ENCODE assay signal across 34 cellular contexts in genomic region chrX:152725409-152725808, GRCh38. TPM values are rescaled to one million over a fixed set of nuclear protein-coding genes. Genes with fewer than 3 reads are reported as not detected.
"Had no signal": no experiment of that assay in that cellular context is flagged by ENCODE, and none has a peak within 500 bp of the region (broad histone marks: within the 10 kb centered on the region; RNA-seq: fewer than 3 reads in every experiment).

No MANE protein-coding gene starts in this region.

- H3K4me1 Mint-ChIP-seq: activated CD4-positive, alpha-beta T cell treated with anti-CD3 and anti-CD28 coated beads for 36 hours; activated CD4-positive, alpha-beta T cell treated with anti-CD3 and anti-CD28 coated beads, Interleukin-2, amount 10 ng/mL, durations not matched to agents 24 days and 14 days; activated CD8-positive, alpha-beta memory T cell treated with anti-CD3 and anti-CD28 coated beads, Interleukin-2, amount 10 ng/mL, durations not matched to agents 7 days and 5 days; activated naive CD4-positive, alpha-beta T cell treated with anti-CD3 and anti-CD28 coated beads, Interleukin-2, amount 50 U/mL, for 24 hours; activated naive CD8-positive, alpha-beta T cell treated with anti-CD3 and anti-CD28 coated beads for 36 hours; activated naive CD8-positive, alpha-beta T cell treated with anti-CD3 and anti-CD28 coated beads, Interleukin-2, amount 50 U/mL, for 24 hours had no signal

- H3K27me3 ChIP-seq: adrenal gland, body of pancreas, esophagus muscularis mucosa, foreskin keratinocyte, gastrocnemius medialis, heart left ventricle had no signal

- H3K27ac ChIP-seq: adrenal gland, body of pancreas, esophagus muscularis mucosa, foreskin keratinocyte, gastrocnemius medialis, heart left ventricle had no signal

- H3K9me3 ChIP-seq: adrenal gland, body of pancreas, esophagus muscularis mucosa, gastrocnemius medialis, heart left ventricle had no signal

- H3K36me3 ChIP-seq: adrenal gland, esophagus muscularis mucosa, gastrocnemius medialis, heart left ventricle had no signal

- H3K4me1 ChIP-seq: adrenal gland, body of pancreas, esophagus muscularis mucosa, foreskin keratinocyte, gastrocnemius medialis, heart left ventricle had no signal

- H3K4me3 Mint-ChIP-seq: activated CD4-positive, alpha-beta memory T cell treated with anti-CD3 and anti-CD28 coated beads for 36 hours; activated CD4-positive, alpha-beta T cell treated with anti-CD3 and anti-CD28 coated beads for 36 hours; activated CD4-positive, alpha-beta T cell treated with anti-CD3 and anti-CD28 coated beads, Interleukin-2, amount 10 ng/mL, durations not matched to agents 24 days and 14 days; activated CD8-positive, alpha-beta memory T cell treated with anti-CD3 and anti-CD28 coated beads, Interleukin-2, amount 10 ng/mL, durations not matched to agents 7 days and 5 days; activated CD8-positive, alpha-beta T cell treated with anti-CD3 and anti-CD28 coated beads, Interleukin-2, amount 10 ng/mL, durations not matched to agents 7 days and 5 days; activated naive CD4-positive, alpha-beta T cell treated with anti-CD3 and anti-CD28 coated beads for 36 hours; activated naive CD4-positive, alpha-beta T cell treated with anti-CD3 and anti-CD28 coated beads, Interleukin-2, amount 50 U/mL, for 24 hours; activated naive CD8-positive, alpha-beta T cell treated with anti-CD3 and anti-CD28 coated beads for 36 hours; activated naive CD8-positive, alpha-beta T cell treated with anti-CD3 and anti-CD28 coated beads, Interleukin-2, amount 50 U/mL, for 24 hours; activated T-helper 1 cell treated with anti-CD3 and anti-CD28 coated beads, Interleukin-12 subunit alpha, Interleukin-12 subunit beta, Interleukin-2, Interleukin-4 antibody, amounts not matched to agents 30 ng/mL and 10 ng/mL and 1 ng/mL, durations not matched to agents 14 hours and 24 hours and 36 hours had no signal

- ATAC-seq: activated CD4-positive, alpha-beta T cell treated with anti-CD3 and anti-CD28 coated beads for 36 hours; activated CD8-positive, alpha-beta memory T cell treated with anti-CD3 and anti-CD28 coated beads, Interleukin-2, amount 10 ng/mL, durations not matched to agents 7 days and 5 days; activated CD8-positive, alpha-beta T cell treated with anti-CD3 and anti-CD28 coated beads, Interleukin-2, amount 10 ng/mL, durations not matched to agents 7 days and 5 days; activated naive CD8-positive, alpha-beta T cell treated with anti-CD3 and anti-CD28 coated beads, Interleukin-2, amount 50 U/mL, for 24 hours; body of pancreas; foreskin keratinocyte; gastrocnemius medialis; heart left ventricle had no signal

- H3K27me3 Mint-ChIP-seq: activated naive CD4-positive, alpha-beta T cell treated with anti-CD3 and anti-CD28 coated beads, Interleukin-2, amount 50 U/mL, for 24 hours had no signal

- DNase-seq: activated CD4-positive, alpha-beta memory T cell treated with anti-CD3 and anti-CD28 coated beads for 36 hours; activated CD4-positive, alpha-beta T cell treated with anti-CD3 and anti-CD28 coated beads for 36 hours; activated CD4-positive, alpha-beta T cell treated with anti-CD3 and anti-CD28 coated beads, Interleukin-2, amount 10 ng/mL, durations not matched to agents 24 days and 14 days; activated CD4-positive, CD25-positive, alpha-beta regulatory T cell; activated CD4-positive, CD25-positive, alpha-beta regulatory T cell treated with anti-CD3 and anti-CD28 coated beads, Interleukin-2, amount 50 U/mL, for 72 hours; activated CD8-positive, alpha-beta memory T cell treated with anti-CD3 and anti-CD28 coated beads, Interleukin-2, amount 10 ng/mL, durations not matched to agents 7 days and 5 days; activated CD8-positive, alpha-beta memory T cell treated with anti-CD3 and anti-CD28 coated beads, Interleukin-2, amount 50 U/mL, for 4 hours; activated CD8-positive, alpha-beta T cell treated with anti-CD3 and anti-CD28 coated beads, Interleukin-2, amount 10 ng/mL, durations not matched to agents 7 days and 5 days; activated effector memory CD4-positive, alpha-beta T cell treated with anti-CD3 and anti-CD28 coated beads, Interleukin-2, amount 50 U/mL, for 16 hours; activated naive CD4-positive, alpha-beta T cell treated with anti-CD3 and anti-CD28 coated beads for 36 hours; activated naive CD8-positive, alpha-beta T cell treated with anti-CD3 and anti-CD28 coated beads for 36 hours; activated naive CD8-positive, alpha-beta T cell treated with anti-CD3 and anti-CD28 coated beads, Interleukin-2, amount 50 U/mL, for 24 hours; activated T-cell treated with anti-CD3 and anti-CD28 coated beads, Interleukin-2, amount 50 U/mL, for 1 hour; activated T-cell treated with anti-CD3 and anti-CD28 coated beads, Interleukin-2, amount 50 U/mL, for 48 hours; adrenal gland; amygdala; aorta; caudate nucleus; effector memory CD4-positive, alpha-beta T cell; erythroblast; foreskin keratinocyte; gastrocnemius medialis; glutamatergic neuron; heart left ventricle; T-helper 2 cell had no signal

- H3K36me3 Mint-ChIP-seq: activated CD4-positive, alpha-beta memory T cell treated with anti-CD3 and anti-CD28 coated beads for 36 hours; activated CD8-positive, alpha-beta memory T cell treated with anti-CD3 and anti-CD28 coated beads, Interleukin-2, amount 10 ng/mL, durations not matched to agents 7 days and 5 days; activated naive CD4-positive, alpha-beta T cell treated with anti-CD3 and anti-CD28 coated beads, Interleukin-2, amount 50 U/mL, for 24 hours; activated naive CD8-positive, alpha-beta T cell treated with anti-CD3 and anti-CD28 coated beads for 36 hours had no signal

- H3K4me3 ChIP-seq: adrenal gland, body of pancreas, esophagus muscularis mucosa, gastrocnemius medialis, heart left ventricle had no signal

- H3K27ac Mint-ChIP-seq: activated CD4-positive, alpha-beta memory T cell treated with anti-CD3 and anti-CD28 coated beads for 36 hours; activated CD4-positive, alpha-beta T cell treated with anti-CD3 and anti-CD28 coated beads for 36 hours; activated CD4-positive, alpha-beta T cell treated with anti-CD3 and anti-CD28 coated beads, Interleukin-2, amount 10 ng/mL, durations not matched to agents 24 days and 14 days; activated CD8-positive, alpha-beta memory T cell treated with anti-CD3 and anti-CD28 coated beads, Interleukin-2, amount 10 ng/mL, durations not matched to agents 7 days and 5 days; activated CD8-positive, alpha-beta T cell treated with anti-CD3 and anti-CD28 coated beads, Interleukin-2, amount 10 ng/mL, durations not matched to agents 7 days and 5 days; activated naive CD4-positive, alpha-beta T cell treated with anti-CD3 and anti-CD28 coated beads for 36 hours; activated naive CD4-positive, alpha-beta T cell treated with anti-CD3 and anti-CD28 coated beads, Interleukin-2, amount 50 U/mL, for 24 hours; activated naive CD8-positive, alpha-beta T cell treated with anti-CD3 and anti-CD28 coated beads for 36 hours; activated naive CD8-positive, alpha-beta T cell treated with anti-CD3 and anti-CD28 coated beads, Interleukin-2, amount 50 U/mL, for 24 hours; activated T-helper 1 cell treated with anti-CD3 and anti-CD28 coated beads, Interleukin-12 subunit alpha, Interleukin-12 subunit beta, Interleukin-2, Interleukin-4 antibody, amounts not matched to agents 30 ng/mL and 10 ng/mL and 1 ng/mL, durations not matched to agents 14 hours and 24 hours and 36 hours; activated T-helper 2 cell treated with anti-CD3 and anti-CD28 coated beads, Interferon-gamma antibody, Interleukin-2, Interleukin-4, amounts not matched to agents 10 μg/mL and 5 μg/mL and 100 μg/mL, durations not matched to agents 14 hours and 24 hours and 36 hours had no signal

- H3K9me3 Mint-ChIP-seq: activated CD4-positive, alpha-beta memory T cell treated with anti-CD3 and anti-CD28 coated beads for 36 hours; activated CD4-positive, alpha-beta T cell treated with anti-CD3 and anti-CD28 coated beads, Interleukin-2, amount 10 ng/mL, durations not matched to agents 24 days and 14 days; activated naive CD4-positive, alpha-beta T cell treated with anti-CD3 and anti-CD28 coated beads for 36 hours; activated naive CD4-positive, alpha-beta T cell treated with anti-CD3 and anti-CD28 coated beads, Interleukin-2, amount 50 U/mL, for 24 hours; activated naive CD8-positive, alpha-beta T cell treated with anti-CD3 and anti-CD28 coated beads for 36 hours; activated naive CD8-positive, alpha-beta T cell treated with anti-CD3 and anti-CD28 coated beads, Interleukin-2, amount 50 U/mL, for 24 hours; activated T-helper 1 cell treated with anti-CD3 and anti-CD28 coated beads, Interleukin-12 subunit alpha, Interleukin-12 subunit beta, Interleukin-2, Interleukin-4 antibody, amounts not matched to agents 30 ng/mL and 10 ng/mL and 1 ng/mL, durations not matched to agents 14 hours and 24 hours and 36 hours; activated T-helper 2 cell treated with anti-CD3 and anti-CD28 coated beads, Interferon-gamma antibody, Interleukin-2, Interleukin-4, amounts not matched to agents 10 μg/mL and 5 μg/mL and 100 μg/mL, durations not matched to agents 14 hours and 24 hours and 36 hours had no signal

RNA-seq across cellular contexts. Expression of gene CSAG1, which starts 8.1 kb away (rescaled TPM):
- total RNA-seq: activated CD4-positive, alpha-beta memory T cell treated with anti-CD3 and anti-CD28 coated beads for 36 hours; activated CD4-positive, alpha-beta T cell treated with anti-CD3 and anti-CD28 coated beads for 36 hours; activated CD4-positive, alpha-beta T cell treated with anti-CD3 and anti-CD28 coated beads, Interleukin-2, amount 10 ng/mL, durations not matched to agents 24 days and 14 days; activated CD8-positive, alpha-beta memory T cell treated with anti-CD3 and anti-CD28 coated beads for 36 hours; activated CD8-positive, alpha-beta memory T cell treated with anti-CD3 and anti-CD28 coated beads, Interleukin-2, amount 10 ng/mL, durations not matched to agents 7 days and 5 days; activated CD8-positive, alpha-beta T cell treated with anti-CD3 and anti-CD28 coated beads, Interleukin-2, amount 10 ng/mL, durations not matched to agents 7 days and 5 days; activated naive CD4-positive, alpha-beta T cell treated with anti-CD3 and anti-CD28 coated beads for 36 hours; activated naive CD8-positive, alpha-beta T cell treated with anti-CD3 and anti-CD28 coated beads for 36 hours; activated T-helper 1 cell treated with anti-CD3 and anti-CD28 coated beads, Interleukin-12 subunit alpha, Interleukin-12 subunit beta, Interleukin-2, Interleukin-4 antibody, amounts not matched to agents 30 ng/mL and 10 ng/mL and 1 ng/mL, durations not matched to agents 14 hours and 24 hours and 36 hours; activated T-helper 2 cell treated with anti-CD3 and anti-CD28 coated beads, Interferon-gamma antibody, Interleukin-2, Interleukin-4, amounts not matched to agents 10 μg/mL and 5 μg/mL and 100 μg/mL, durations not matched to agents 14 hours and 24 hours and 36 hours; adrenal gland; aorta; body of pancreas; chondrocyte; dermis microvascular lymphatic vessel endothelial cell; esophagus muscularis mucosa; foreskin keratinocyte; gastrocnemius medialis; heart left ventricle; T-helper 1 cell treated with Interleukin-12 subunit alpha and Interleukin-12 subunit beta and Interleukin-4 antibody, amounts not matched to agents 30 ng/mL and 1 ng/mL, for 36 hours had no signal

RNA-seq across cellular contexts. Expression of gene MAGEA12, which starts 8.1 kb away (rescaled TPM):
- total RNA-seq: activated CD4-positive, alpha-beta memory T cell treated with anti-CD3 and anti-CD28 coated beads for 36 hours; activated CD4-positive, alpha-beta T cell treated with anti-CD3 and anti-CD28 coated beads for 36 hours; activated CD4-positive, alpha-beta T cell treated with anti-CD3 and anti-CD28 coated beads, Interleukin-2, amount 10 ng/mL, durations not matched to agents 24 days and 14 days; activated CD8-positive, alpha-beta memory T cell treated with anti-CD3 and anti-CD28 coated beads for 36 hours; activated CD8-positive, alpha-beta memory T cell treated with anti-CD3 and anti-CD28 coated beads, Interleukin-2, amount 10 ng/mL, durations not matched to agents 7 days and 5 days; activated CD8-positive, alpha-beta T cell treated with anti-CD3 and anti-CD28 coated beads, Interleukin-2, amount 10 ng/mL, durations not matched to agents 7 days and 5 days; activated naive CD4-positive, alpha-beta T cell treated with anti-CD3 and anti-CD28 coated beads for 36 hours; activated naive CD8-positive, alpha-beta T cell treated with anti-CD3 and anti-CD28 coated beads for 36 hours; activated T-helper 1 cell treated with anti-CD3 and anti-CD28 coated beads, Interleukin-12 subunit alpha, Interleukin-12 subunit beta, Interleukin-2, Interleukin-4 antibody, amounts not matched to agents 30 ng/mL and 10 ng/mL and 1 ng/mL, durations not matched to agents 14 hours and 24 hours and 36 hours; activated T-helper 2 cell treated with anti-CD3 and anti-CD28 coated beads, Interferon-gamma antibody, Interleukin-2, Interleukin-4, amounts not matched to agents 10 μg/mL and 5 μg/mL and 100 μg/mL, durations not matched to agents 14 hours and 24 hours and 36 hours; adrenal gland; aorta; body of pancreas; chondrocyte; dermis microvascular lymphatic vessel endothelial cell; esophagus muscularis mucosa; foreskin keratinocyte; gastrocnemius medialis; heart left ventricle; T-helper 1 cell treated with Interleukin-12 subunit alpha and Interleukin-12 subunit beta and Interleukin-4 antibody, amounts not matched to agents 30 ng/mL and 1 ng/mL, for 36 hours had no signal

RNA-seq across cellular contexts. Expression of gene MAGEA2B, which starts 11.0 kb away (rescaled TPM):
- total RNA-seq: activated CD4-positive, alpha-beta memory T cell treated with anti-CD3 and anti-CD28 coated beads for 36 hours; activated CD4-positive, alpha-beta T cell treated with anti-CD3 and anti-CD28 coated beads for 36 hours; activated CD4-positive, alpha-beta T cell treated with anti-CD3 and anti-CD28 coated beads, Interleukin-2, amount 10 ng/mL, durations not matched to agents 24 days and 14 days; activated CD8-positive, alpha-beta memory T cell treated with anti-CD3 and anti-CD28 coated beads for 36 hours; activated CD8-positive, alpha-beta memory T cell treated with anti-CD3 and anti-CD28 coated beads, Interleukin-2, amount 10 ng/mL, durations not matched to agents 7 days and 5 days; activated CD8-positive, alpha-beta T cell treated with anti-CD3 and anti-CD28 coated beads, Interleukin-2, amount 10 ng/mL, durations not matched to agents 7 days and 5 days; activated naive CD4-positive, alpha-beta T cell treated with anti-CD3 and anti-CD28 coated beads for 36 hours; activated naive CD8-positive, alpha-beta T cell treated with anti-CD3 and anti-CD28 coated beads for 36 hours; activated T-helper 1 cell treated with anti-CD3 and anti-CD28 coated beads, Interleukin-12 subunit alpha, Interleukin-12 subunit beta, Interleukin-2, Interleukin-4 antibody, amounts not matched to agents 30 ng/mL and 10 ng/mL and 1 ng/mL, durations not matched to agents 14 hours and 24 hours and 36 hours; activated T-helper 2 cell treated with anti-CD3 and anti-CD28 coated beads, Interferon-gamma antibody, Interleukin-2, Interleukin-4, amounts not matched to agents 10 μg/mL and 5 μg/mL and 100 μg/mL, durations not matched to agents 14 hours and 24 hours and 36 hours; adrenal gland; aorta; body of pancreas; chondrocyte; dermis microvascular lymphatic vessel endothelial cell; esophagus muscularis mucosa; foreskin keratinocyte; gastrocnemius medialis; heart left ventricle; T-helper 1 cell treated with Interleukin-12 subunit alpha and Interleukin-12 subunit beta and Interleukin-4 antibody, amounts not matched to agents 30 ng/mL and 1 ng/mL, for 36 hours had no signal

RNA-seq across cellular contexts. Expression of gene CSAG2, which starts 16.3 kb away (rescaled TPM):
- total RNA-seq: activated CD4-positive, alpha-beta T cell treated with anti-CD3 and anti-CD28 coated beads, Interleukin-2, amount 10 ng/mL, durations not matched to agents 24 days and 14 days; activated CD8-positive, alpha-beta memory T cell treated with anti-CD3 and anti-CD28 coated beads for 36 hours; activated CD8-positive, alpha-beta T cell treated with anti-CD3 and anti-CD28 coated beads, Interleukin-2, amount 10 ng/mL, durations not matched to agents 7 days and 5 days; activated naive CD8-positive, alpha-beta T cell treated with anti-CD3 and anti-CD28 coated beads for 36 hours; activated T-helper 2 cell treated with anti-CD3 and anti-CD28 coated beads, Interferon-gamma antibody, Interleukin-2, Interleukin-4, amounts not matched to agents 10 μg/mL and 5 μg/mL and 100 μg/mL, durations not matched to agents 14 hours and 24 hours and 36 hours; adrenal gland; aorta; body of pancreas; chondrocyte; dermis microvascular lymphatic vessel endothelial cell; esophagus muscularis mucosa; foreskin keratinocyte; gastrocnemius medialis; heart left ventricle; T-helper 1 cell treated with Interleukin-12 subunit alpha and Interleukin-12 subunit beta and Interleukin-4 antibody, amounts not matched to agents 30 ng/mL and 1 ng/mL, for 36 hours had no signal

RNA-seq across cellular contexts. Expression of gene MAGEA3, which starts 26.8 kb away (rescaled TPM):
- total RNA-seq: activated CD4-positive, alpha-beta memory T cell treated with anti-CD3 and anti-CD28 coated beads for 36 hours; activated CD4-positive, alpha-beta T cell treated with anti-CD3 and anti-CD28 coated beads for 36 hours; activated CD4-positive, alpha-beta T cell treated with anti-CD3 and anti-CD28 coated beads, Interleukin-2, amount 10 ng/mL, durations not matched to agents 24 days and 14 days; activated CD8-positive, alpha-beta memory T cell treated with anti-CD3 and anti-CD28 coated beads for 36 hours; activated CD8-positive, alpha-beta memory T cell treated with anti-CD3 and anti-CD28 coated beads, Interleukin-2, amount 10 ng/mL, durations not matched to agents 7 days and 5 days; activated CD8-positive, alpha-beta T cell treated with anti-CD3 and anti-CD28 coated beads, Interleukin-2, amount 10 ng/mL, durations not matched to agents 7 days and 5 days; activated naive CD4-positive, alpha-beta T cell treated with anti-CD3 and anti-CD28 coated beads for 36 hours; activated naive CD8-positive, alpha-beta T cell treated with anti-CD3 and anti-CD28 coated beads for 36 hours; activated T-helper 1 cell treated with anti-CD3 and anti-CD28 coated beads, Interleukin-12 subunit alpha, Interleukin-12 subunit beta, Interleukin-2, Interleukin-4 antibody, amounts not matched to agents 30 ng/mL and 10 ng/mL and 1 ng/mL, durations not matched to agents 14 hours and 24 hours and 36 hours; activated T-helper 2 cell treated with anti-CD3 and anti-CD28 coated beads, Interferon-gamma antibody, Interleukin-2, Interleukin-4, amounts not matched to agents 10 μg/mL and 5 μg/mL and 100 μg/mL, durations not matched to agents 14 hours and 24 hours and 36 hours; aorta; body of pancreas; chondrocyte; dermis microvascular lymphatic vessel endothelial cell; esophagus muscularis mucosa; foreskin keratinocyte; gastrocnemius medialis; heart left ventricle; T-helper 1 cell treated with Interleukin-12 subunit alpha and Interleukin-12 subunit beta and Interleukin-4 antibody, amounts not matched to agents 30 ng/mL and 1 ng/mL, for 36 hours had no signal
